13 cellular contexts compared by ENCODE assay signal in the genomic region with DNA sequence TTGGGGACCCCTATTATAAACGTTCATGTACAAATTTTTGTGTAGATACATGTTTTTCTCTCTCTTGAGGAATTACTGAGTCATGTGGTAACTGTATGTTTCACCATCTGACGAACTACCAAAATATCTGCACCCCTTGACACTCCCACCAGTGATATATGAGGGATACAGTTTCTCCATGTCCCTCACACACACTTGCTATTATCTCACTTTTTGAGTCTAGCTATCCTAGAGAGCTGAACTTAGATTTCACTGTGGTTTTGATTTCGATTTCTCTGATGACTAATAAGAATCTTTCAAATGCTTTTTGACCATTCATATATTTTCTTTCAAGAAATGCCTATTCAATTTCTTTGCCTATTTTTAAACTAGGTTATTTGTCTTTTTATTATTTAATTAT.
DNase-seq lines count a peak whose midpoint lies in the region; ATAC-seq and TF ChIP-seq lines count a peak whose summit lies in the region.
"Had no signal": no experiment of that assay in that cellular context is flagged by ENCODE, and none has a peak within 500 bp of the region (broad histone marks: within the 10 kb centered on the region; RNA-seq: fewer than 3 reads in every experiment).

No MANE protein-coding gene starts in this region.

- H3K4me2 ChIP-seq in mesenchymal stem cell (ENCODE audit: low read length, poor library complexity, severe bottlenecking) = no peak overlapping the region
- H3K4me2 ChIP-seq: PC-9 had no signal

- H2AK5ac ChIP-seq in mesenchymal stem cell (ENCODE audit: low read length, severe bottlenecking) = peak overlapping the region; percentile 86

- H3K36me3 ChIP-seq in mesenchymal stem cell (ENCODE audit: control insufficient read depth in 1 of 2, insufficient read depth in 2 of 2, low read depth in 1 of 2, low read length in 2 of 2) = no peaks in the 10 kb centered on the region
- no peaks in the 10 kb centered on the region for H3K36me3 ChIP-seq in CD8-positive, alpha-beta memory T cell (ENCODE audit: insufficient read depth, low read length)
- H3K36me3 ChIP-seq: prostate gland had no signal

- H2BK120ac ChIP-seq in mesenchymal stem cell (ENCODE audit: low read depth, low read length) = no peak overlapping the region

- 0% methylated on average over 1 of the region's 3 CpGs for WGBS in mesenchymal stem cell

- H2BK5ac ChIP-seq in mesenchymal stem cell (ENCODE audit: low read depth, low read length, poor library complexity, severe bottlenecking) = peak overlapping the region; percentile 24

- ATAC-seq in GM19351 (IDR thresholded peaks at IDR 0.05; ENCODE audit: unreplicated experiment) (peak; percentile 65), HG02885 (IDR thresholded peaks at IDR 0.05; ENCODE audit: poor library complexity, unreplicated experiment) (peak; percentile 75)
- ATAC-seq in CD4-positive, alpha-beta T cell (ENCODE audit: poor library complexity) = no peak

- no peak overlapping the region for H3K18ac ChIP-seq in mesenchymal stem cell (ENCODE audit: low read depth in 1 of 2, low read length in 2 of 2)

- H3K4me3 Mint-ChIP-seq in CD8-positive, alpha-beta memory T cell = no peak overlapping the region
- no peak overlapping the region for H3K4me3 Mint-ChIP-seq in CD4-positive, alpha-beta T cell
- H3K4me3 Mint-ChIP-seq: activated CD4-positive, alpha-beta memory T cell treated with anti-CD3 and anti-CD28 coated beads, Interleukin-2, amount 10 ng/mL, durations not matched to agents 7 days and 5 days had no signal

- no peak overlapping the region for H2BK12ac ChIP-seq in mesenchymal stem cell (ENCODE audit: low read length in 2 of 2)

- CTCF ChIA-PET in CD8-positive, alpha-beta memory T cell (lab: Charles Lee) = no interaction called here
- CTCF ChIA-PET in CD4-positive, alpha-beta T cell (lab: Charles Lee) = no interaction called here

- no peaks in the 10 kb centered on the region for H3K36me3 Mint-ChIP-seq in CD8-positive, alpha-beta memory T cell
- no peaks in the 10 kb centered on the region for H3K36me3 Mint-ChIP-seq in CD4-positive, alpha-beta T cell (ENCODE audit: low read depth)

- no peak overlapping the region for H3K27ac Mint-ChIP-seq in CD8-positive, alpha-beta memory T cell
- H3K27ac Mint-ChIP-seq in CD4-positive, alpha-beta T cell = no peak overlapping the region
- H3K27ac Mint-ChIP-seq: activated CD4-positive, alpha-beta memory T cell treated with anti-CD3 and anti-CD28 coated beads, Interleukin-2, amount 10 ng/mL, durations not matched to agents 7 days and 5 days had no signal

- no peak overlapping the region for H4K91ac ChIP-seq in mesenchymal stem cell (ENCODE audit: low read length)

- no peak for TF ChIP-seq CTCF in CD4-positive, alpha-beta T cell (IDR thresholded peaks at IDR 0.05)

- no peaks in the 10 kb centered on the region for H3K9me3 ChIP-seq in mesenchymal stem cell (ENCODE audit: control insufficient read depth, low read length)
- H3K9me3 ChIP-seq in CD8-positive, alpha-beta memory T cell (ENCODE audit: low read length) = no peaks in the 10 kb centered on the region
- no peaks in the 10 kb centered on the region for H3K9me3 ChIP-seq in CD4-positive, alpha-beta T cell (ENCODE audit: control insufficient read depth, low read length)
- H3K9me3 ChIP-seq: prostate gland had no signal

- H3K79me1 ChIP-seq in mesenchymal stem cell (replicated peaks; ENCODE audit: low read length, poor library complexity, severe bottlenecking) = peaks cover under 1% of the 10 kb centered on the region

- no peak overlapping the region for H4K8ac ChIP-seq in mesenchymal stem cell (ENCODE audit: low read length)

- no peak overlapping the region for H2BK15ac ChIP-seq in mesenchymal stem cell (ENCODE audit: low read depth, poor library complexity, severe bottlenecking)

- H3K27me3 Mint-ChIP-seq in CD8-positive, alpha-beta memory T cell = no peaks in the 10 kb centered on the region
- H3K27me3 Mint-ChIP-seq in CD4-positive, alpha-beta T cell = no peaks in the 10 kb centered on the region
- H3K27me3 Mint-ChIP-seq: activated CD4-positive, alpha-beta memory T cell treated with anti-CD3 and anti-CD28 coated beads, Interleukin-2, amount 10 ng/mL, durations not matched to agents 7 days and 5 days had no signal

- H3K4me3 ChIP-seq in mesenchymal stem cell (ENCODE audit: insufficient read depth in 1 of 2, low read depth in 1 of 2, low read length in 2 of 2) = no peak overlapping the region
- H3K4me3 ChIP-seq in CD8-positive, alpha-beta memory T cell (ENCODE audit: low read length) = no peak overlapping the region
- H3K4me3 ChIP-seq: PC-9, prostate gland had no signal

- intact Hi-C loops in CD4-positive, alpha-beta T cell (cut with DNase I, micrococcal nuclease) = no loop called here

- no peak overlapping the region for H3K4ac ChIP-seq in mesenchymal stem cell (ENCODE audit: low read depth in 1 of 2, low read length in 2 of 2)

- no peaks in the 10 kb centered on the region for H3K27me3 ChIP-seq in mesenchymal stem cell (ENCODE audit: control insufficient read depth in 1 of 2, insufficient read depth in 1 of 2, low read length in 2 of 2)
- H3K27me3 ChIP-seq in CD8-positive, alpha-beta memory T cell (ENCODE audit: insufficient read depth, low read length, poor library complexity, severe bottlenecking) = no peaks in the 10 kb centered on the region
- no peaks in the 10 kb centered on the region for H3K27me3 ChIP-seq in CD4-positive, alpha-beta T cell (ENCODE audit: control insufficient read depth, insufficient read depth, low read length)

- H3K23ac ChIP-seq in mesenchymal stem cell (ENCODE audit: low read length in 2 of 2) = no peak overlapping the region

- H3K27ac ChIP-seq in mesenchymal stem cell (ENCODE audit: low read length, poor library complexity, severe bottlenecking) = peak overlapping the region; percentile 82
- no peak overlapping the region for H3K27ac ChIP-seq in CD8-positive, alpha-beta memory T cell (ENCODE audit: low read depth, low read length)
- H3K27ac ChIP-seq in CD4-positive, alpha-beta T cell (ENCODE audit: low read depth, low read length) = no peak overlapping the region
- H3K27ac ChIP-seq: prostate gland had no signal

- POLR2A ChIA-PET in CD8-positive, alpha-beta memory T cell (lab: Charles Lee) = no interaction called here
- POLR2A ChIA-PET in CD4-positive, alpha-beta T cell (lab: Charles Lee) = no interaction called here

- no peak overlapping the region for H3K14ac ChIP-seq in mesenchymal stem cell (ENCODE audit: low read length in 2 of 2)

- no peak overlapping the region for H2AFZ ChIP-seq in mesenchymal stem cell (ENCODE audit: low read depth, low read length)
- H2AFZ ChIP-seq: PC-9 had no signal

- DNase-seq in NOMO-1 (lab: John Stamatoyannopoulos, UW; ENCODE audit: unreplicated experiment in 2 of 2) (peak; percentile 8 to 36), mesenchymal stem cell (peak; percentile 43), NCI-H446 treated with DMSO at 0.1 percent for 48 hours (lab: John Stamatoyannopoulos, UW) (no peak), NCI-H1436 treated with DMSO at 0.1 percent for 48 hours (lab: John Stamatoyannopoulos, UW) (no peak)
- no peak for DNase-seq in CD8-positive, alpha-beta memory T cell
- no peak for DNase-seq in CD4-positive, alpha-beta T cell
- DNase-seq: activated CD4-positive, alpha-beta memory T cell treated with anti-CD3 and anti-CD28 coated beads, Interleukin-2, amount 10 ng/mL, durations not matched to agents 7 days and 5 days; central memory CD4-positive, alpha-beta T cell; GDM1 had no signal

- H3K4me1 Mint-ChIP-seq in CD8-positive, alpha-beta memory T cell = no peaks in the 10 kb centered on the region
- H3K4me1 Mint-ChIP-seq in CD4-positive, alpha-beta T cell (ENCODE audit: low read depth) = no peaks in the 10 kb centered on the region
- H3K4me1 Mint-ChIP-seq: activated CD4-positive, alpha-beta memory T cell treated with anti-CD3 and anti-CD28 coated beads, Interleukin-2, amount 10 ng/mL, durations not matched to agents 7 days and 5 days had no signal

- no peaks in the 10 kb centered on the region for H3K9me3 Mint-ChIP-seq in CD8-positive, alpha-beta memory T cell
- no peaks in the 10 kb centered on the region for H3K9me3 Mint-ChIP-seq in CD4-positive, alpha-beta T cell
- H3K9me3 Mint-ChIP-seq: activated CD4-positive, alpha-beta memory T cell treated with anti-CD3 and anti-CD28 coated beads, Interleukin-2, amount 10 ng/mL, durations not matched to agents 7 days and 5 days had no signal

- peaks cover 6% of the 10 kb centered on the region for H3K4me1 ChIP-seq in mesenchymal stem cell (ENCODE audit: control insufficient read depth, insufficient read depth, low read depth, low read length)
- no peaks in the 10 kb centered on the region for H3K4me1 ChIP-seq in CD8-positive, alpha-beta memory T cell (ENCODE audit: insufficient read depth, low read length)
- H3K4me1 ChIP-seq: prostate gland had no signal

- peak overlapping the region; percentile 84 for H3K9ac ChIP-seq in mesenchymal stem cell (ENCODE audit: low read length)

Comparison
In these comparisons a context has a peak if more than half of its experiments do, and no peak if none do; other contexts are left out.
1. DNase-seq: peak in NOMO-1 (2 of 2) and mesenchymal stem cell (single experiment); none in CD8-positive, alpha-beta memory T cell (0 of 5), NCI-H446 treated with DMSO at 0.1 percent for 48 hours (single experiment), NCI-H1436 treated with DMSO at 0.1 percent for 48 hours (single experiment) and CD4-positive, alpha-beta T cell (0 of 10).